In the genomic region with DNA sequence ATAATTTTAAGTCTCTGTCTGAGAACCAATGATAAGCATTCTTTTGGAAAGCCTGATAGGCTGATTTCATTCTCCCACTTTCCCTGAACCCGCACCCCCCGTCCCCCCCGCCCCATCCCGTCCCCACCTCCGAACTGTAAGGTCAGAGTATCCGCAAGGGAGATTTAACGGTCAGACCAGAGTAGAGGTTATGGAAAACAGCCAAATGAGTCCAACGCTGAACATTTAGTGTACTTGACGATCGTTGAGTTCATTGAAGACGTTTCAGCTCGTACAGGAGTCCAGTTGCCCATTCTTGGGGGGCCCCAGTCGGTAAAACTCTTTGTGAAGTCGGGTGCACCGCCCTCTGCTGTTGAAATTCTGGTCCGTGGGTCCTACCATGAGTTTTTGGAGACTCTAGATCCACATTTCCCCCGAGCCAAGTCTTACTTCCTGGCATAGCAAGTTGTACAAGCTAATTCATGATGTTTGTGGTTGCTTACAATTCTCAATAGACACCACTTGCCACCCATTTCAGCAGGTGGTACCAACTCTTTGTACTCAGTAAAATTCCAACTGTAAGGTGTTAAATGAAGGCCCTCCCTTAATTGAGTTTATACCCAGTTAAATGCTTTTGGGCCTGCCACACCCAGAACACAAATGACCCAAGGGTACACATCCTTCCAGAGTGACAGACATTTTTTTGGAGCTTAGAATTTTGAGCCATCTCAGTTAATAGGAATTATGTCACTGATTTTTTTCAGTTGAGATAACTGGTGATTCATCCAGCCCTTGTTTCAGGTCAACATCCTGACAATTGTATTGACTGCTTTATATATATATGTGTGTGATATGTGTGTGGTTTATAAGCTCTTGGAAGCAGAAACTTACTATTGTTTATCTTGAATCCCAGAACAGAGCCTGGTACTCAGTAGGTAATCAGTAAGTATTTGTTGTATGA, we compare ENCODE assay signal across 8 cellular contexts. TPM values are rescaled to one million over a fixed set of nuclear protein-coding genes. Genes with fewer than 3 reads are reported as not detected.
A peak's percentile ranks its signal among the peaks of the same experiment; 100 is the strongest.
DNase-seq lines count a peak whose midpoint lies in the region; ATAC-seq and TF ChIP-seq lines count a peak whose summit lies in the region.

No MANE protein-coding gene starts in this region.

- intact Hi-C loops in lower lobe of right lung (cut with DNase I) = no loop called here

- H3K4me3 ChIP-seq in ectodermal cell (ENCODE audit: insufficient read depth, low read depth, low read length) (peak overlapping the region; percentile 93), lower lobe of right lung (peak overlapping the region; percentile 95)

- ATAC-seq in lower lobe of right lung = peak; percentile 2 to 16
- no peak for ATAC-seq in HG02571 (IDR thresholded peaks at IDR 0.05; ENCODE audit: unreplicated experiment)

- 2% methylated on average over 17 of the region's 17 CpGs for WGBS in ectodermal cell, 2 experiments

- peaks cover 4% of the 10 kb centered on the region for H3K36me3 ChIP-seq in ectodermal cell (ENCODE audit: control insufficient read depth, insufficient read depth, low read length)
- H3K36me3 ChIP-seq in lower lobe of right lung = peaks cover 5% of the 10 kb centered on the region

- H3K4me1 ChIP-seq in ectodermal cell (ENCODE audit: control insufficient read depth, insufficient read depth, low read length) (peaks cover 4% of the 10 kb centered on the region), lower lobe of right lung (peaks cover 21% of the 10 kb centered on the region)

- H3K27me3 ChIP-seq in ectodermal cell (ENCODE audit: control insufficient read depth, insufficient read depth, low read length, poor library complexity, severe bottlenecking) = peaks cover 6% of the 10 kb centered on the region
- H3K27me3 ChIP-seq in lower lobe of right lung (ENCODE audit: low read depth) = no peaks in the 10 kb centered on the region

- peak; percentile 40 for TF ChIP-seq CTCF in lower lobe of right lung (IDR thresholded peaks at IDR 0.05)

- DNase-seq in NCI-H748 (lab: John Stamatoyannopoulos, UW; ENCODE audit: unreplicated experiment) (peak; percentile 32), NCI-H748 treated with DMSO at 0.1 percent for 48 hours (lab: John Stamatoyannopoulos, UW) (no peak), NCI-H1694 (lab: John Stamatoyannopoulos, UW) (peak; percentile 8), lower lobe of right lung (peak; percentile 61)
- peak; percentile 38 for DNase-seq in activated CD4-positive, alpha-beta T cell treated with anti-CD3 and anti-CD28 coated beads, Interleukin-2, amount 50 U/mL, for 1 hour
- peak in 2 of 3 donors; percentile 22 to 41 for DNase-seq in stimulated activated CD4-positive, alpha-beta T cell treated with anti-CD3 and anti-CD28 coated beads, TNF-alpha, amount 100 ng/mL, for 48 hours (ENCODE audit: low read depth in 3 of 3)

- H3K27ac ChIP-seq in ectodermal cell (ENCODE audit: insufficient read depth, low read depth, low read length, poor library complexity, severe bottlenecking) (no peak overlapping the region), lower lobe of right lung (peak overlapping the region; percentile 95)

- H3K9me3 ChIP-seq in ectodermal cell (ENCODE audit: control insufficient read depth, low read length) (no peaks in the 10 kb centered on the region), lower lobe of right lung (no peaks in the 10 kb centered on the region)

RNA-seq across cellular contexts. Expression of a gene that starts 1.2 kb away (rescaled TPM):
- polyA plus RNA-seq in ectodermal cell (2013, experiment 1 of 4) = 36.4 TPM
- polyA plus RNA-seq in ectodermal cell (2013, experiment 2 of 4) = 29.6 TPM
- polyA plus RNA-seq in ectodermal cell (2013, experiment 3 of 4) = 32.0 TPM
- 37.7 TPM for polyA plus RNA-seq in ectodermal cell (2013, experiment 4 of 4)
- 28.3 TPM for total RNA-seq in lower lobe of right lung

RNA-seq across cellular contexts. Expression of a gene that starts 1.3 kb away (rescaled TPM):
- 1.9 TPM for polyA plus RNA-seq in ectodermal cell (2013, experiment 1 of 4)
- polyA plus RNA-seq in ectodermal cell (2013, experiment 2 of 4) = 1.7 TPM
- 1.4 TPM for polyA plus RNA-seq in ectodermal cell (2013, experiment 3 of 4)
- polyA plus RNA-seq in ectodermal cell (2013, experiment 4 of 4) = 1.2 TPM
- total RNA-seq in lower lobe of right lung = 6.9 TPM
